In the genomic region with DNA sequence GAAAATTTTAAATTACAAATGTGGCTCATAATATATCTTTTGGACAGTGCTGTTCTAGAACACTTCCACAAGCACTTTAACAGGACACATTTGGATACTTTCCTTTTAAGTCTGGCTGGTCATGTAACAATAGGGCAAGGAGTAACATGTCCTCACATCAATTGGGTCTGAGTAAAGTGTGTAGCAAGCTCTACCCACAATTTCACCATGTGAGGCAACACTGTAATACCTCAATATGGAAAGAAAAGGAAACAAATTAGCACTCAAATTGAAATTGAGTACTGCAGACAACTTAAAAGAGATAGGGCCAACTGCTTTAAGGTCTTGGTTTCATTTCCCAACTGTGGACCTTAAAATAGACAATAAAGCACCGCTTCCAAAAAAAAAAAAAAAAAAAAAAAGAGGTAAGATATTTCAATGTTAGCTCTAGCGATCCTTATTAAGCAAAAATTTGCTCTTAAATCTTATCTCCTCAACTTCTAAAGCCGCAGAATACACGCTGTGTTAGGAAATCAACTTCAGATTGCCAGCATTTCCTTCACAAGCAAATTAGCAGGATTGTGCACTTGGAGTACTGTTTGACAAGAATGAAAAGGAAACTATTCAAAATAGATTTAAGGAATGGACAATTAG, we compare ENCODE assay signal across 8 cellular contexts. TPM values are rescaled to one million over a fixed set of nuclear protein-coding genes. Genes with fewer than 3 reads are reported as not detected.
DNase-seq lines count a peak whose midpoint lies in the region; ATAC-seq and TF ChIP-seq lines count a peak whose summit lies in the region.

No MANE protein-coding gene starts in this region.

- peaks cover 55% of the 10 kb centered on the region for H3K79me2 ChIP-seq in GM23248 (ENCODE audit: insufficient read depth)

- H3K4me1 ChIP-seq in GM23248 (ENCODE audit: insufficient read depth): peaks cover 9% of the 10 kb centered on the region

- no peak for TF ChIP-seq CTCF in AG10803 (conservative IDR thresholded peaks at IDR 0.05; ENCODE audit: low read length)
- TF ChIP-seq CTCF in fibroblast of mammary gland (conservative IDR thresholded peaks at IDR 0.05; ENCODE audit: control insufficient read depth, insufficient read depth, low read depth, low read length): no peak
- TF ChIP-seq CTCF in retinal pigment epithelial cell (conservative IDR thresholded peaks at IDR 0.05; ENCODE audit: low read depth, low read length): no peak

- H4K20me1 ChIP-seq in GM23248 (ENCODE audit: insufficient read depth): no peaks in the 10 kb centered on the region

- H3K27ac ChIP-seq in GM23248: peak overlapping the region; percentile 69
- H3K27ac ChIP-seq in SK-N-MC: no peak overlapping the region

- peak overlapping the region; percentile 86 for H3K9ac ChIP-seq in GM23248
- no peak overlapping the region for H3K9ac ChIP-seq in SK-N-MC (ENCODE audit: insufficient read length)

- no peaks in the 10 kb centered on the region for H3K9me3 ChIP-seq in GM23248 (ENCODE audit: low read depth)
- no peaks in the 10 kb centered on the region for H3K9me3 ChIP-seq in SK-N-MC (ENCODE audit: low read depth, low read length)

- H3K9me2 ChIP-seq in GM23248 (ENCODE audit: insufficient read depth): no peaks in the 10 kb centered on the region

- peaks cover 15% of the 10 kb centered on the region; the same call in 1 of the 2 replicates for H3F3A ChIP-seq in GM23248 (ENCODE audit: insufficient read depth)

- no peaks in the 10 kb centered on the region for H3K27me3 ChIP-seq in GM23248 (replicated peaks; ENCODE audit: insufficient read depth)

- ATAC-seq in GM18502 (IDR thresholded peaks at IDR 0.05; ENCODE audit: poor library complexity, unreplicated experiment) (no peak), HG03045 (IDR thresholded peaks at IDR 0.05; ENCODE audit: unreplicated experiment) (no peak)

- peak; percentile 71 for DNase-seq in AG10803 (ENCODE audit: low read depth)
- DNase-seq in GM23248: peak; percentile 68
- DNase-seq in SK-N-MC (ENCODE audit: low read depth, low spot score): peak; percentile 64
- peak; percentile 64 for DNase-seq in fibroblast of mammary gland (ENCODE audit: low read depth)
- DNase-seq in retinal pigment epithelial cell (ENCODE audit: low read depth): no peak
- no peak for DNase-seq in anterior cingulate cortex (lab: John Stamatoyannopoulos, UW)

- 3% methylated on average over 3 to 4 of the region's 4 CpGs for WGBS in GM23248 (ENCODE audit: low coverage in 1 of 2, low lambda C conversion rate in 2 of 2, missing lambda C conversion rate in 2 of 2), 2 experiments

- in situ Hi-C loops in GM23248 (cut with MboI): no loop called here

- H2AFZ ChIP-seq in GM23248: peak overlapping the region; percentile 68

- peak overlapping the region; percentile 75 for H3K4me3 ChIP-seq in AG10803 (ENCODE audit: low read length)
- H3K4me3 ChIP-seq in GM23248: peak overlapping the region; percentile 93
- peak overlapping the region; percentile 79 for H3K4me3 ChIP-seq in SK-N-MC
- peak overlapping the region; percentile 57 for H3K4me3 ChIP-seq in fibroblast of mammary gland (ENCODE audit: control insufficient read depth, low read depth, low read length)
- H3K4me3 ChIP-seq in retinal pigment epithelial cell (ENCODE audit: low read length): peak overlapping the region; percentile 68

- H3K36me3 ChIP-seq in GM23248 (ENCODE audit: low read depth) (no peaks in the 10 kb centered on the region), SK-N-MC (ENCODE audit: insufficient read depth, low read length) (no peaks in the 10 kb centered on the region)

- peak overlapping the region; percentile 90 for H3K4me2 ChIP-seq in GM23248 (ENCODE audit: unreplicated experiment)

RNA-seq across cellular contexts. Expression of gene CASK, which starts 1.7 kb away (rescaled TPM):
- 16.7 and 29.2 TPM in 2 replicates for total RNA-seq in GM23248 (2014; rRNA removed; shearing (Covaris generic))
- polyA plus RNA-seq in GM23248 (2016; fragmentation: Nextera tagmentation; extraction: Ambion mirVana): 2.5 and 2.8 TPM in 2 replicates

Comparison
In these comparisons a context has a peak if more than half of its experiments do, and no peak if none do; other contexts are left out.
1. DNase-seq: peak in AG10803 (single experiment), GM23248 (single experiment), SK-N-MC (single experiment) and fibroblast of mammary gland (single experiment); none in retinal pigment epithelial cell (single experiment) and anterior cingulate cortex (0 of 58).
2. Peak in every context shown above with its lines, with median percentiles within 50 percentile points of each other: H3K4me3 ChIP-seq.